In genomic region chr5:93302711-93303110, GRCh38 we compare ENCODE assay signal across 18 cellular contexts.
"Had no signal": no experiment of that assay in that cellular context is flagged by ENCODE, and none has a peak within 500 bp of the region (broad histone marks: within the 10 kb centered on the region; RNA-seq: fewer than 3 reads in every experiment).

No MANE protein-coding gene starts in this region.

- ATAC-seq: esophagus mucosa, left colon, left ventricle myocardium superior had no signal

- H3K27me3 ChIP-seq: ovary, right atrium auricular region, sigmoid colon, suprapubic skin, thyroid gland had no signal

- H3K9me3 ChIP-seq: ovary, right atrium auricular region, sigmoid colon, suprapubic skin, thyroid gland had no signal

- H3K4me3 ChIP-seq: lung, ovary, right atrium auricular region, sigmoid colon, suprapubic skin, thyroid gland had no signal

- H3K4me3 Mint-ChIP-seq: immature natural killer cell, nephron progenitor cell, type B pancreatic cell had no signal

- H3K36me3 Mint-ChIP-seq: immature natural killer cell, type B pancreatic cell had no signal

- H3K4me1 Mint-ChIP-seq: immature natural killer cell had no signal

- H3K27ac ChIP-seq: ovary, right atrium auricular region, sigmoid colon, suprapubic skin, thyroid gland had no signal

- H3K4me1 ChIP-seq: right atrium auricular region, sigmoid colon, suprapubic skin had no signal

- H3K36me3 ChIP-seq: ovary, right atrium auricular region, sigmoid colon, suprapubic skin, thyroid gland had no signal

- DNase-seq: effector memory CD4-positive, alpha-beta T cell; immature natural killer cell; left colon; left ventricle myocardium superior; mesenchymal stem cell; midbrain; nephron progenitor cell; ovary; sigmoid colon; small intestine; stimulated activated CD4-positive, alpha-beta T cell treated with anti-CD3 and anti-CD28 coated beads, Interleukin-2, amount 100 ng/mL, for 48 hours; stimulated activated naive CD4-positive, alpha-beta T cell treated with Interleukin-2 at 50 U/mL for 16 hours; thyroid gland had no signal

- H3K9me3 Mint-ChIP-seq: type B pancreatic cell had no signal

- H3K27ac Mint-ChIP-seq: immature natural killer cell, type B pancreatic cell had no signal
